Comparison of ENCODE assay signal across 33 cellular contexts in the genomic region with DNA sequence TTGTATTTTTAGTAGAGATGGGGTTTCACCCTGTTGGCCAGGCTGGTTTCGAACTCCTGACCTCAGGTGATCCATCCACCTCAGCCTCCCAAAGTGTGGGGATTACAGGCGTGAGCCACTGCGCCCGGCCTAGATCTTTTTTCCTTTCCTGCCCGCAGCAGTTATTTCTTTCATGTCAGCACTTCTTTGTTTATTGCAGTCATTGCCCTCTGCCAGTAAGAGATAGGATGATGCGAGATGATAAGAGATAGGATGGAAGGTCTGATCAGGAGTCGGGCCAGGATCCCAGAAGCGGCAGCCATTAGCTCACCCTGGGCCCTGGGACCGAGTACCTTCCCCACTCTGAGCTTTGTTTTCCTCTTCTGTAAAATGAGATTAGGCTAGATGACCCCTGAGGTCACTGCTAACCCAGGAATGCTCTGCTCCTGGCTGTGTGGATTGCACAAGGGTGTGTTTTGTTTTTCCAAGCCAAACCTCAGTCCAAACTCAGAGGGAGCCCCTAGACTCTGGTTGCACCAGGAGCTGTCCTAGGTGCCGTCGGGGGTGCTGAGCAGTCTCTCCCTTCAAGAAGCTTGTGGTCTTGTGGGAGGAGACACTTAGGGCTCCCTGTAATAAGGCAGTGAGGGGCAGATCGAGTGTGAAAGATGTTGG.
DNase-seq lines count a peak whose midpoint lies in the region; ATAC-seq and TF ChIP-seq lines count a peak whose summit lies in the region.
"Had no signal": no experiment of that assay in that cellular context is flagged by ENCODE, and none has a peak within 500 bp of the region (broad histone marks: within the 10 kb centered on the region; RNA-seq: fewer than 3 reads in every experiment).

No MANE protein-coding gene starts in this region.

- H3K4me3 ChIP-seq in HEK293 (ENCODE audit: low read depth, low read length): no peak overlapping the region
- H3K4me3 ChIP-seq in choroid plexus epithelial cell (ENCODE audit: low read depth, low read length): no peak overlapping the region
- no peak overlapping the region for H3K4me3 ChIP-seq in parathyroid adenoma (ENCODE audit: low read depth, low read length)
- no peak overlapping the region for H3K4me3 ChIP-seq in gastroesophageal sphincter
- H3K4me3 ChIP-seq: dorsolateral prefrontal cortex, GM12878, pancreas, PC-9, spleen, thyroid gland had no signal

- no peak for ATAC-seq in gastroesophageal sphincter
- no peak for ATAC-seq in natural killer cell treated with Interleukin-12 subunit alpha and Interleukin-12 subunit beta and Interleukin-15 and Interleukin-18, amount 100 ng/mL, for 72 hours
- no peak for ATAC-seq in GM19035 (IDR thresholded peaks at IDR 0.05; ENCODE audit: unreplicated experiment)
- ATAC-seq: GM12878, pancreas, right cardiac atrium had no signal

- no peak overlapping the region for H3K4me3 Mint-ChIP-seq in Calu3 (ENCODE audit: low read depth, unreplicated experiment)
- no peak overlapping the region for H3K4me3 Mint-ChIP-seq in natural killer cell treated with Interleukin-12 subunit alpha and Interleukin-12 subunit beta and Interleukin-15 and Interleukin-18, amount 100 ng/mL, for 72 hours
- H3K4me3 Mint-ChIP-seq: activated CD4-positive, alpha-beta T cell treated with anti-CD3 and anti-CD28 coated beads, Interleukin-2, amount 10 ng/mL, durations not matched to agents 24 days and 14 days; neural crest cell had no signal

- no peak overlapping the region for H3K9ac ChIP-seq in parathyroid adenoma

- H3K9me3 ChIP-seq in HEK293 (ENCODE audit: control insufficient read depth, insufficient read depth, low read depth, low read length) (no peaks in the 10 kb centered on the region), parathyroid adenoma (ENCODE audit: control insufficient read depth, low read length) (no peaks in the 10 kb centered on the region), gastroesophageal sphincter (no peaks in the 10 kb centered on the region)
- H3K9me3 ChIP-seq: pancreas, spleen, thyroid gland had no signal

- peak overlapping the region; percentile 2 for H3K27ac Mint-ChIP-seq in Calu3 (ENCODE audit: unreplicated experiment)
- H3K27ac Mint-ChIP-seq in natural killer cell treated with Interleukin-12 subunit alpha and Interleukin-12 subunit beta and Interleukin-15 and Interleukin-18, amount 100 ng/mL, for 72 hours: no peak overlapping the region
- H3K27ac Mint-ChIP-seq: activated CD4-positive, alpha-beta T cell treated with anti-CD3 and anti-CD28 coated beads, Interleukin-2, amount 10 ng/mL, durations not matched to agents 24 days and 14 days had no signal

- TF ChIP-seq CTCF in Calu3 (IDR thresholded peaks at IDR 0.05; ENCODE audit: unreplicated experiment) (no peak), HEK293 (tag by site-specific recombination; IDR thresholded peaks at IDR 0.05) (no peak), choroid plexus epithelial cell (conservative IDR thresholded peaks at IDR 0.05; ENCODE audit: low read depth, low read length) (no peak), parathyroid adenoma (IDR thresholded peaks at IDR 0.05) (no peak), gastroesophageal sphincter (IDR thresholded peaks at IDR 0.05) (no peak)

- CTCF ChIA-PET in Calu3 (lab: Charles Lee) (no interaction called here), HEK293 (lab: Yijun Ruan, JAX) (interaction anchor here (1.4 kb wide), 1 partner anchor 29 kb away, joined by 3 read pairs; no protein-coding TSS in a partner anchor)

- peak overlapping the region; percentile 57 for H2AFZ ChIP-seq in parathyroid adenoma
- H2AFZ ChIP-seq: PC-9 had no signal

- H3K36me3 Mint-ChIP-seq in Calu3 (ENCODE audit: insufficient read depth, unreplicated experiment): peaks cover 18% of the 10 kb centered on the region
- peaks cover 40% of the 10 kb centered on the region for H3K36me3 Mint-ChIP-seq in natural killer cell treated with Interleukin-12 subunit alpha and Interleukin-12 subunit beta and Interleukin-15 and Interleukin-18, amount 100 ng/mL, for 72 hours

- DNase-seq in Calu3: no peak
- peak; percentile 21 for DNase-seq in choroid plexus epithelial cell (ENCODE audit: low read depth)
- no peak for DNase-seq in NCI-H774 (lab: John Stamatoyannopoulos, UW)
- no peak for DNase-seq in natural killer cell treated with Interleukin-12 subunit alpha and Interleukin-12 subunit beta and Interleukin-15 and Interleukin-18, amount 100 ng/mL, for 72 hours (ENCODE audit: low spot score)
- DNase-seq: activated CD4-positive, alpha-beta T cell treated with anti-CD3 and anti-CD28 coated beads, Interleukin-2, amount 10 ng/mL, durations not matched to agents 24 days and 14 days; activated naive CD4-positive, alpha-beta T cell treated with Interleukin-2 at 50 U/mL for 16 hours; activated T-cell treated with anti-CD3 and anti-CD28 coated beads, Interleukin-2, amount 50 U/mL, for 48 hours; amniotic stem cell; brain microvascular endothelial cell; dorsolateral prefrontal cortex; H7; hippocampal formation; Karpas-422; NCI-H1436 treated with DMSO at 0.1 percent for 48 hours; NCI-H2081 treated with DMSO at 0.1 percent for 48 hours; NCI-H2227 treated with DMSO at 0.1 percent for 48 hours; NCI-H526; NK-92 treated with Interleukin-12 subunit alpha and Interleukin-12 subunit beta, amount 100 ng/mL, for 24 hours; pancreas; PC-9; right cardiac atrium; Right ventricle myocardium superior; spleen; stimulated activated CD4-positive, alpha-beta T cell treated with anti-CD3 and anti-CD28 coated beads, Interleukin-2, amount 100 ng/mL, for 24 hours; T-helper 9 cell; thyroid gland had no signal

- H3K4me1 ChIP-seq in HEK293 (ENCODE audit: control insufficient read depth, insufficient read depth, low read length) (no peaks in the 10 kb centered on the region), parathyroid adenoma (peaks cover 27% of the 10 kb centered on the region), gastroesophageal sphincter (peaks cover 0 to 6% (median 0%) of the 10 kb centered on the region in 3 donors)
- H3K4me1 ChIP-seq: pancreas, thyroid gland had no signal

- H3K79me2 ChIP-seq in parathyroid adenoma: no peaks in the 10 kb centered on the region

- TF ChIP-seq EP300 in gastroesophageal sphincter (IDR thresholded peaks at IDR 0.05): no peak

- BruUV-seq in Calu3 (replicated peaks; lab: Mats Ljungman, UMichigan): no TSS peak

- no peaks in the 10 kb centered on the region for H3K27me3 ChIP-seq in parathyroid adenoma (ENCODE audit: control insufficient read depth, insufficient read depth, low read length)
- H3K27me3 ChIP-seq in gastroesophageal sphincter: no peaks in the 10 kb centered on the region
- H3K27me3 ChIP-seq: brain microvascular endothelial cell, dorsolateral prefrontal cortex, pancreas, spleen, thyroid gland had no signal

- H3K9me3 Mint-ChIP-seq in Calu3 (ENCODE audit: low read depth, unreplicated experiment): no peaks in the 10 kb centered on the region
- no peaks in the 10 kb centered on the region for H3K9me3 Mint-ChIP-seq in natural killer cell treated with Interleukin-12 subunit alpha and Interleukin-12 subunit beta and Interleukin-15 and Interleukin-18, amount 100 ng/mL, for 72 hours
- H3K9me3 Mint-ChIP-seq: activated CD4-positive, alpha-beta T cell treated with anti-CD3 and anti-CD28 coated beads, Interleukin-2, amount 10 ng/mL, durations not matched to agents 24 days and 14 days; neural crest cell had no signal

- H3K27ac ChIP-seq in HEK293 (ENCODE audit: extremely low read depth, low read depth, low read length): no peak overlapping the region
- H3K27ac ChIP-seq in parathyroid adenoma: peak overlapping the region; percentile 68
- H3K27ac ChIP-seq in gastroesophageal sphincter: no peak overlapping the region
- H3K27ac ChIP-seq: brain microvascular endothelial cell, dorsolateral prefrontal cortex, HL-60, pancreas, PC-9, spleen, thyroid gland had no signal

- intact Hi-C loops in Calu3 (cut with micrococcal nuclease; ENCODE audit: unreplicated experiment): no loop called here

- peaks cover 13 to 49% of the 10 kb centered on the region in 2 experiments; a peak in 2 of 3 replicates for H3K36me3 ChIP-seq in HEK293 (ENCODE audit: control insufficient read depth in 2 of 2, insufficient read depth in 1 of 2, low read length in 2 of 2)
- no peaks in the 10 kb centered on the region for H3K36me3 ChIP-seq in parathyroid adenoma (ENCODE audit: control insufficient read depth, insufficient read depth, low read length)
- H3K36me3 ChIP-seq in gastroesophageal sphincter: peaks cover 0 to 94% of the 10 kb centered on the region in 2 donors

- POLR2A ChIA-PET in HEK293 (lab: Yijun Ruan, JAX): no interaction called here

- TF ChIP-seq POLR2A in gastroesophageal sphincter (IDR thresholded peaks at IDR 0.05): no peak

- H3K4me1 Mint-ChIP-seq in Calu3 (ENCODE audit: low read depth, unreplicated experiment): no peaks in the 10 kb centered on the region
- H3K4me1 Mint-ChIP-seq in natural killer cell treated with Interleukin-12 subunit alpha and Interleukin-12 subunit beta and Interleukin-15 and Interleukin-18, amount 100 ng/mL, for 72 hours (ENCODE audit: low read depth in 2 of 2): peaks cover 20 to 40% of the 10 kb centered on the region in 2 donors
- H3K4me1 Mint-ChIP-seq: neural crest cell had no signal

- no peak overlapping the region for H3K4me2 ChIP-seq in parathyroid adenoma (ENCODE audit: low read length)
- H3K4me2 ChIP-seq: PC-9 had no signal

- 84 to 87% methylated on average over 3 to 10 of the region's 12 CpGs for WGBS in gastroesophageal sphincter (ENCODE audit: low coverage in 1 of 2), 2 donors

- no peaks in the 10 kb centered on the region for H3K27me3 Mint-ChIP-seq in Calu3 (ENCODE audit: unreplicated experiment)
- no peaks in the 10 kb centered on the region for H3K27me3 Mint-ChIP-seq in natural killer cell treated with Interleukin-12 subunit alpha and Interleukin-12 subunit beta and Interleukin-15 and Interleukin-18, amount 100 ng/mL, for 72 hours
- H3K27me3 Mint-ChIP-seq: activated CD4-positive, alpha-beta T cell treated with anti-CD3 and anti-CD28 coated beads, Interleukin-2, amount 10 ng/mL, durations not matched to agents 24 days and 14 days had no signal

TF ChIP-seq in HEK293, 187 proteins besides CTCF, POLR2A, EP300 and RAD21 (continues in another document):
- TF ChIP-seq OVOL3 (tag by site-specific recombination; IDR thresholded peaks at IDR 0.05): no peak
- no peak for TF ChIP-seq ZNF549 (tag by site-specific recombination; IDR thresholded peaks at IDR 0.05)
- TF ChIP-seq, protein P1, sequence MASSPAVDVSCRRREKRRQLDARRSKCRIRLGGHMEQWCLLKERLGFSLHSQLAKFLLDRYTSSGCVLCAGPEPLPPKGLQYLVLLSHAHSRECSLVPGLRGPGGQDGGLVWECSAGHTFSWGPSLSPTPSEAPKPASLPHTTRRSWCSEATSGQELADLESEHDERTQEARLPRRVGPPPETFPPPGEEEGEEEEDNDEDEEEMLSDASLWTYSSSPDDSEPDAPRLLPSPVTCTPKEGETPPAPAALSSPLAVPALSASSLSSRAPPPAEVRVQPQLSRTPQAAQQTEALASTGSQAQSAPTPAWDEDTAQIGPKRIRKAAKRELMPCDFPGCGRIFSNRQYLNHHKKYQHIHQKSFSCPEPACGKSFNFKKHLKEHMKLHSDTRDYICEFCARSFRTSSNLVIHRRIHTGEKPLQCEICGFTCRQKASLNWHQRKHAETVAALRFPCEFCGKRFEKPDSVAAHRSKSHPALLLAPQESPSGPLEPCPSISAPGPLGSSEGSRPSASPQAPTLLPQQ (tag by site-specific recombination; IDR thresholded peaks at IDR 0.05): no peak
